ENCODE assay signal across 8 cellular contexts in genomic region chr1:150976401-150976821, GRCh38. TPM values are rescaled to one million over a fixed set of nuclear protein-coding genes. Genes with fewer than 3 reads are reported as not detected.
DNase-seq lines count a peak whose midpoint lies in the region; ATAC-seq and TF ChIP-seq lines count a peak whose summit lies in the region.

No MANE protein-coding gene starts in this region.

- H3K4me3 ChIP-seq in HEK293 (ENCODE audit: low read depth, low read length) (no peak overlapping the region), body of pancreas (no peak overlapping the region)

- H3K4me1 ChIP-seq in HEK293 (ENCODE audit: control insufficient read depth, insufficient read depth, low read length) (peaks cover 22% of the 10 kb centered on the region), body of pancreas (peaks cover 61% of the 10 kb centered on the region)

- H3K27me3 Mint-ChIP-seq in natural killer cell treated with Interleukin-12 subunit alpha and Interleukin-12 subunit beta and Interleukin-15 and Interleukin-18, amount 100 ng/mL, for 72 hours, result no peaks in the 10 kb centered on the region

- peaks cover 38 to 47% of the 10 kb centered on the region in 2 donors for H3K4me1 Mint-ChIP-seq in natural killer cell treated with Interleukin-12 subunit alpha and Interleukin-12 subunit beta and Interleukin-15 and Interleukin-18, amount 100 ng/mL, for 72 hours (ENCODE audit: low read depth in 2 of 2)

- H3K9me3 ChIP-seq in HEK293 (ENCODE audit: control insufficient read depth, insufficient read depth, low read depth, low read length) (no peaks in the 10 kb centered on the region), body of pancreas (no peaks in the 10 kb centered on the region)

- H3K36me3 ChIP-seq in HEK293 (ENCODE audit: control insufficient read depth in 2 of 2, insufficient read depth in 1 of 2, low read length in 2 of 2) (peaks cover 0 to 3% of the 10 kb centered on the region in 2 experiments; a peak in 1 of 3 replicates), body of pancreas (replicated peaks in 1 of 2; ENCODE audit: insufficient read depth in 1 of 2, low read depth in 2 of 2) (no peaks in the 10 kb centered on the region)

- H3K4me3 Mint-ChIP-seq in natural killer cell treated with Interleukin-12 subunit alpha and Interleukin-12 subunit beta and Interleukin-15 and Interleukin-18, amount 100 ng/mL, for 72 hours, result peak overlapping the region; percentile 84

- H3K27me3 ChIP-seq in body of pancreas, result no peaks in the 10 kb centered on the region

- H3K36me3 Mint-ChIP-seq in natural killer cell treated with Interleukin-12 subunit alpha and Interleukin-12 subunit beta and Interleukin-15 and Interleukin-18, amount 100 ng/mL, for 72 hours, result no peaks in the 10 kb centered on the region

- CTCF ChIA-PET in HEK293 (lab: Yijun Ruan, JAX), result interaction anchor here (1.1 to 7.2 kb wide), 4 partner anchors 10 to 30 kb away, joined by 5 to 65 read pairs (median 27); partner anchors contain the start of gene MINDY1

- no peak for ATAC-seq in body of pancreas
- no peak for ATAC-seq in natural killer cell treated with Interleukin-12 subunit alpha and Interleukin-12 subunit beta and Interleukin-15 and Interleukin-18, amount 100 ng/mL, for 72 hours
- no peak for ATAC-seq in HG03521 (IDR thresholded peaks at IDR 0.05; ENCODE audit: unreplicated experiment)

- no peaks in the 10 kb centered on the region for H3K9me3 Mint-ChIP-seq in natural killer cell treated with Interleukin-12 subunit alpha and Interleukin-12 subunit beta and Interleukin-15 and Interleukin-18, amount 100 ng/mL, for 72 hours

- H3K27ac Mint-ChIP-seq in natural killer cell treated with Interleukin-12 subunit alpha and Interleukin-12 subunit beta and Interleukin-15 and Interleukin-18, amount 100 ng/mL, for 72 hours, result peak overlapping the region; percentile 79 to 90

- TF ChIP-seq POLR2A in body of pancreas (IDR thresholded peaks at IDR 0.05), result no peak

- POLR2A ChIA-PET in HEK293 (lab: Yijun Ruan, JAX), result interaction anchor here (0.7 to 1.3 kb wide), 4 partner anchors 9 to 678 kb away, joined by 3 to 6 read pairs (median 4); partner anchors contain the start of gene MINDY1

- intact Hi-C loops in body of pancreas (cut with DNase I), result no loop called here

- 90 to 91% methylated on average over 9 of the region's 9 CpGs for WGBS in body of pancreas, 2 donors

- TF ChIP-seq CTCF in 22Rv1 (IDR thresholded peaks at IDR 0.05) (no peak), HEK293 (tag by site-specific recombination; IDR thresholded peaks at IDR 0.05) (no peak), body of pancreas (IDR thresholded peaks at IDR 0.05) (no peak)

- DNase-seq in body of pancreas, result no peak
- DNase-seq in natural killer cell treated with Interleukin-12 subunit alpha and Interleukin-12 subunit beta and Interleukin-15 and Interleukin-18, amount 100 ng/mL, for 72 hours (ENCODE audit: low spot score), result no peak
- DNase-seq in NCI-H1092 treated with DMSO at 0.1 percent for 48 hours (lab: John Stamatoyannopoulos, UW), result no peak
- no peak for DNase-seq in stimulated activated CD4-positive, alpha-beta T cell treated with anti-CD3 and anti-CD28 coated beads, Interleukin-15, amount 100 ng/mL, for 24 hours
- DNase-seq in NCI-H774 (lab: John Stamatoyannopoulos, UW), result no peak

- H3K27ac ChIP-seq in 22Rv1, result peak overlapping the region; percentile 43; the same call in 1 of the 2 replicates
- no peak overlapping the region for H3K27ac ChIP-seq in HEK293 (ENCODE audit: extremely low read depth, low read depth, low read length)
- peak overlapping the region in 3 of 4 donors; percentile 15 to 75 (median 64) for H3K27ac ChIP-seq in body of pancreas

TF ChIP-seq in HEK293, 187 proteins besides CTCF, POLR2A, EP300 and RAD21:
- TF ChIP-seq ZBTB20 (tag by site-specific recombination; IDR thresholded peaks at IDR 0.05) (peak; percentile 81), ZNF169 (tag by site-specific recombination; IDR thresholded peaks at IDR 0.05) (no peak), ZNF133 (tag by site-specific recombination; IDR thresholded peaks at IDR 0.05) (no peak), PRDM10 (tag by site-specific recombination; IDR thresholded peaks at IDR 0.05) (no peak)

RNA-seq across cellular contexts. Expression of gene CERS2, which starts 1.8 kb away (rescaled TPM):
- 10 to 100 TPM; 70.9 to 84.8 TPM for total RNA-seq in body of pancreas
- 100 to 1,000 TPM; 170 to 211 TPM for total RNA-seq in natural killer cell treated with Interleukin-12 subunit alpha and Interleukin-12 subunit beta and Interleukin-15 and Interleukin-18, amount 100 ng/mL, for 72 hours

RNA-seq across cellular contexts. Expression of gene ANXA9, which starts 5.7 kb away (rescaled TPM):
- 10 to 100 TPM; 17.4 to 33.3 TPM for total RNA-seq in body of pancreas
- total RNA-seq in natural killer cell treated with Interleukin-12 subunit alpha and Interleukin-12 subunit beta and Interleukin-15 and Interleukin-18, amount 100 ng/mL, for 72 hours, result not detected

RNA-seq across cellular contexts. Expression of gene MINDY1, which starts 30.3 kb away (rescaled TPM):
- total RNA-seq in body of pancreas, result 10 to 100 TPM; 36.3 to 39.2 TPM
- 10 to 100 TPM; 17.1 to 39.0 TPM for total RNA-seq in natural killer cell treated with Interleukin-12 subunit alpha and Interleukin-12 subunit beta and Interleukin-15 and Interleukin-18, amount 100 ng/mL, for 72 hours

RNA-seq across cellular contexts. Expression of gene PRUNE1, which starts 31.8 kb away (rescaled TPM):
- total RNA-seq in body of pancreas, result 10 to 100 TPM; 15.8 to 19.4 TPM
- total RNA-seq in natural killer cell treated with Interleukin-12 subunit alpha and Interleukin-12 subunit beta and Interleukin-15 and Interleukin-18, amount 100 ng/mL, for 72 hours, result 10 to 100 TPM; 12.7 to 13.1 TPM

RNA-seq across cellular contexts. Expression of gene SETDB1, which starts 50.2 kb away (rescaled TPM):
- 10 to 100 TPM; 26.5 to 45.2 TPM for total RNA-seq in body of pancreas
- total RNA-seq in natural killer cell treated with Interleukin-12 subunit alpha and Interleukin-12 subunit beta and Interleukin-15 and Interleukin-18, amount 100 ng/mL, for 72 hours, result 10 to 100 TPM; 57.8 to 73.6 TPM

Comparison
In these comparisons a context has a peak if more than half of its experiments do, and no peak if none do; other contexts are left out.
1. RNA of gene ANXA9, which starts 5.7 kb away (total RNA-seq): 17.4 to 33.3 TPM in body of pancreas; not detected in natural killer cell treated with Interleukin-12 subunit alpha and Interleukin-12 subunit beta and Interleukin-15 and Interleukin-18, amount 100 ng/mL, for 72 hours; every median in the first group is over 10 times any median in the second.